ENCODE assay signal across 1 cellular context in genomic region chr2:8882094-8882493, GRCh38.
TF ChIP-seq lines count a peak whose summit lies in the region.

No MANE protein-coding gene starts in this region.

TF ChIP-seq in HepG2, 621 proteins besides CTCF, POLR2A, EP300 and RAD21:
- TF ChIP-seq HNRNPK (IDR thresholded peaks at IDR 0.05; ENCODE audit: low read depth, low read length, poor library complexity, severe bottlenecking) (no peak), STAG1 (CRISPR knock-in tag; IDR thresholded peaks at IDR 0.05) (peak; percentile 79), XRCC5 (optimal IDR thresholded peaks at IDR 0.05; ENCODE audit: low read length) (peak; percentile 16), CHCHD3 (CRISPR knock-in tag; IDR thresholded peaks at IDR 0.05) (no peak), SMC3 (IDR thresholded peaks at IDR 0.05; ENCODE audit: low read length) (peak; percentile 33; the same call in 1 of the 2 replicates), FOXA3 (CRISPR knock-in tag; IDR thresholded peaks at IDR 0.05) (no peak), ZBTB46 (CRISPR knock-in tag; IDR thresholded peaks at IDR 0.05; ENCODE audit: borderline replicate concordance) (no peak)
TF ChIP-seq in HepG2: peak in this region for 3.
